8 cellular contexts compared by ENCODE assay signal in the genomic region with DNA sequence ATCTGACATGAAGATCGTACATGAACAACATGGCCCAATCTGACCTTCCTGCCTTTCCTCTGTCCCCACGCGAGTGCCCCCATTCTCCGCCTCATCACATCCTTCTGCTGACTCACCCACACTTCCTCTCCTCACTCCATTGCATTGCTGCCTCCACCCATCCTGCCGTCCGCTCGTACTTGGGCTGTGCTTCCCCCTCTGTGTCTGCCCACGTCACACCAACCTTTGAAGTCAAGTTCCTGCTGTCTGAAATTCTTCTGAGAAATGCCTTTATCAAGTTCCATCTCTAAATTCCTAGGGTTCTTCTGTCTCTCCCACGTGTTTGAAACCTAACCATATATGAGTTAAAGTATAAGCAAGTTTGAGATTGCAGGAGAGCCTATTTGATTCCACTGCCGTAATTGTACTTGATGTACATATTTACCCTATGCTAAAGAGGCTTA. TPM values are rescaled to one million over a fixed set of nuclear protein-coding genes. Genes with fewer than 3 reads are reported as not detected.
DNase-seq lines count a peak whose midpoint lies in the region; ATAC-seq and TF ChIP-seq lines count a peak whose summit lies in the region.

No MANE protein-coding gene starts in this region.

- CTCF ChIA-PET in CD8-positive, alpha-beta T cell (lab: Charles Lee): interaction anchor here (0.9 to 1.7 kb wide), 5 partner anchors 16 to 576 kb away, joined by 3 to 7 read pairs (median 4); no protein-coding TSS in a partner anchor
- CTCF ChIA-PET in activated CD4-positive, alpha-beta T cell treated with anti-CD3 and anti-CD28 coated beads, Interleukin-2, amount 10 ng/mL, durations not matched to agents 7 days and 5 days (lab: Charles Lee): interaction anchor here (0.9 to 1.8 kb wide), 4 partner anchors 9 to 67 kb away, joined by 3 to 7 read pairs (median 3); no protein-coding TSS in a partner anchor

- H3K4ac ChIP-seq in neuronal stem cell (ENCODE audit: low read length): no peak overlapping the region

- no peaks in the 10 kb centered on the region for H4K20me1 ChIP-seq in Karpas-422 (ENCODE audit: insufficient read depth, low read depth, low read length)

- H3K4me1 ChIP-seq in CD8-positive, alpha-beta T cell (ENCODE audit: insufficient read depth, low read length): peaks cover 7% of the 10 kb centered on the region
- H3K4me1 ChIP-seq in Karpas-422 (ENCODE audit: low read length): no peaks in the 10 kb centered on the region
- H3K4me1 ChIP-seq in neuronal stem cell (ENCODE audit: control insufficient read depth in 2 of 2, insufficient read depth in 1 of 2, low read depth in 1 of 2, low read length in 2 of 2): peaks cover 4 to 10% of the 10 kb centered on the region in 2 donors
- peaks cover 4% of the 10 kb centered on the region for H3K4me1 ChIP-seq in thymus (ENCODE audit: control insufficient read depth, insufficient read depth, low read length)

- H3K36me3 Mint-ChIP-seq in CD8-positive, alpha-beta T cell: no peaks in the 10 kb centered on the region
- H3K36me3 Mint-ChIP-seq in activated CD4-positive, alpha-beta T cell treated with anti-CD3 and anti-CD28 coated beads, Interleukin-2, amount 10 ng/mL, durations not matched to agents 7 days and 5 days (ENCODE audit: low read depth): peaks cover 2% of the 10 kb centered on the region
- peaks cover 24% of the 10 kb centered on the region for H3K36me3 Mint-ChIP-seq in effector memory CD8-positive, alpha-beta T cell (ENCODE audit: insufficient read depth)

- H3K9me3 ChIP-seq in CD8-positive, alpha-beta T cell (ENCODE audit: low read length): no peaks in the 10 kb centered on the region
- H3K9me3 ChIP-seq in Karpas-422 (ENCODE audit: low read length): no peaks in the 10 kb centered on the region
- H3K9me3 ChIP-seq in neuronal stem cell (replicated peaks in 1 of 2; ENCODE audit: control insufficient read depth in 2 of 2, insufficient read depth in 1 of 2, low read depth in 1 of 2, low read length in 2 of 2): peaks cover 0 to 3% of the 10 kb centered on the region in 2 donors
- no peaks in the 10 kb centered on the region for H3K9me3 ChIP-seq in thymus (ENCODE audit: control insufficient read depth)

- H3K36me3 ChIP-seq in CD8-positive, alpha-beta T cell (ENCODE audit: insufficient read depth, low read length): no peaks in the 10 kb centered on the region
- H3K36me3 ChIP-seq in Karpas-422 (ENCODE audit: insufficient read depth, low read length): no peaks in the 10 kb centered on the region
- H3K36me3 ChIP-seq in neuronal stem cell (replicated peaks in 1 of 2; ENCODE audit: control insufficient read depth in 2 of 2, insufficient read depth in 2 of 2, low read length in 2 of 2): no peaks in the 10 kb centered on the region
- H3K36me3 ChIP-seq in thymus (ENCODE audit: control insufficient read depth, insufficient read depth): no peaks in the 10 kb centered on the region

- H3K27ac Mint-ChIP-seq in CD8-positive, alpha-beta T cell: peak overlapping the region; percentile 83
- H3K27ac Mint-ChIP-seq in activated CD4-positive, alpha-beta T cell treated with anti-CD3 and anti-CD28 coated beads, Interleukin-2, amount 10 ng/mL, durations not matched to agents 7 days and 5 days: peak overlapping the region; percentile 83
- H3K27ac Mint-ChIP-seq in effector memory CD8-positive, alpha-beta T cell: peak overlapping the region; percentile 66 to 92

- no CpG with 5 or more reads among the region's 10 CpGs for WGBS in neuronal stem cell (ENCODE audit: extremely low coverage in 2 of 2, insufficient read length in 2 of 2, insufficient replicate concordance in 1 of 2), 2 donors
- WGBS in thymus: 13% methylated on average over 10 of the region's 10 CpGs

- H3K14ac ChIP-seq in neuronal stem cell (ENCODE audit: low read length): no peak overlapping the region

- no peak overlapping the region for H3K18ac ChIP-seq in neuronal stem cell (ENCODE audit: low read length)

- no peak for TF ChIP-seq CTCF in CD8-positive, alpha-beta T cell (IDR thresholded peaks at IDR 0.05)

- H3K9me3 Mint-ChIP-seq in CD8-positive, alpha-beta T cell: no peaks in the 10 kb centered on the region
- peaks cover 4% of the 10 kb centered on the region for H3K9me3 Mint-ChIP-seq in activated CD4-positive, alpha-beta T cell treated with anti-CD3 and anti-CD28 coated beads, Interleukin-2, amount 10 ng/mL, durations not matched to agents 7 days and 5 days
- no peaks in the 10 kb centered on the region for H3K9me3 Mint-ChIP-seq in effector memory CD8-positive, alpha-beta T cell

- no peaks in the 10 kb centered on the region for H3K79me1 ChIP-seq in neuronal stem cell (ENCODE audit: low read depth, low read length)

- H3K27ac ChIP-seq in CD8-positive, alpha-beta T cell (ENCODE audit: low read depth, low read length): peak overlapping the region; percentile 26
- H3K27ac ChIP-seq in Karpas-422 (ENCODE audit: low read length) (no peak overlapping the region), neuronal stem cell (replicated peaks; ENCODE audit: low read length) (no peak overlapping the region), thymus (ENCODE audit: low read depth) (peak overlapping the region; percentile 15)

- H2BK120ac ChIP-seq in neuronal stem cell (ENCODE audit: low read depth, low read length): no peak overlapping the region

- DNase-seq in CD8-positive, alpha-beta T cell: peak; percentile 63 to 94 (median 77)
- DNase-seq in Karpas-422 (peak; percentile 56), neuronal stem cell (ENCODE audit: low spot score) (no peak), NCI-H2171 treated with DMSO at 0.1 percent for 48 hours (lab: John Stamatoyannopoulos, UW) (no peak)
- DNase-seq in activated CD4-positive, alpha-beta T cell treated with anti-CD3 and anti-CD28 coated beads, Interleukin-2, amount 10 ng/mL, durations not matched to agents 7 days and 5 days: peak; percentile 88
- DNase-seq in effector memory CD8-positive, alpha-beta T cell: peak; percentile 69 to 79 (median 76)

- ATAC-seq in CD8-positive, alpha-beta T cell: peak; percentile 99
- peak; percentile 93 for ATAC-seq in GM21576 (IDR thresholded peaks at IDR 0.05; ENCODE audit: unreplicated experiment)
- ATAC-seq in effector memory CD8-positive, alpha-beta T cell (replicated peaks): peak; percentile 99

- intact Hi-C loops in CD8-positive, alpha-beta T cell (cut with DNase I, micrococcal nuclease): loop anchor here (1.0 to 10.0 kb wide), 5 partner anchors 18 to 776 kb away; a partner anchor contains a TSS

- peaks cover 12% of the 10 kb centered on the region for H3K4me1 Mint-ChIP-seq in CD8-positive, alpha-beta T cell (ENCODE audit: low read depth)
- H3K4me1 Mint-ChIP-seq in activated CD4-positive, alpha-beta T cell treated with anti-CD3 and anti-CD28 coated beads, Interleukin-2, amount 10 ng/mL, durations not matched to agents 7 days and 5 days: peaks cover 28% of the 10 kb centered on the region
- peaks cover 11 to 17% of the 10 kb centered on the region in 2 donors for H3K4me1 Mint-ChIP-seq in effector memory CD8-positive, alpha-beta T cell (ENCODE audit: low read depth in 2 of 2)

- H4K8ac ChIP-seq in neuronal stem cell (ENCODE audit: low read depth, low read length): no peak overlapping the region

- no peaks in the 10 kb centered on the region for H3K79me2 ChIP-seq in Karpas-422 (ENCODE audit: low read length)

- H2AFZ ChIP-seq in Karpas-422 (ENCODE audit: low read length): peak overlapping the region; percentile 34
- H2AFZ ChIP-seq in neuronal stem cell (ENCODE audit: low read length): peak overlapping the region; percentile 68

- H3K27me3 ChIP-seq in CD8-positive, alpha-beta T cell (ENCODE audit: insufficient read depth, low read length): no peaks in the 10 kb centered on the region
- H3K27me3 ChIP-seq in Karpas-422 (ENCODE audit: low read length): no peaks in the 10 kb centered on the region
- H3K27me3 ChIP-seq in neuronal stem cell (ENCODE audit: control insufficient read depth in 3 of 3, insufficient read depth in 3 of 3, low read depth in 1 of 3, low read length in 3 of 3): no peaks in the 10 kb centered on the region
- H3K27me3 ChIP-seq in thymus (ENCODE audit: control insufficient read depth, insufficient read depth): no peaks in the 10 kb centered on the region

- no peak overlapping the region for H2BK12ac ChIP-seq in neuronal stem cell (ENCODE audit: low read length)

- no peak overlapping the region for H4K91ac ChIP-seq in neuronal stem cell (ENCODE audit: low read depth, low read length, poor library complexity)

- H3K27me3 Mint-ChIP-seq in CD8-positive, alpha-beta T cell (ENCODE audit: low read depth): no peaks in the 10 kb centered on the region
- H3K27me3 Mint-ChIP-seq in activated CD4-positive, alpha-beta T cell treated with anti-CD3 and anti-CD28 coated beads, Interleukin-2, amount 10 ng/mL, durations not matched to agents 7 days and 5 days: peaks cover 3% of the 10 kb centered on the region
- peaks cover 0 to under 1% of the 10 kb centered on the region in 2 donors for H3K27me3 Mint-ChIP-seq in effector memory CD8-positive, alpha-beta T cell

- H2AK5ac ChIP-seq in neuronal stem cell (ENCODE audit: low read depth, low read length): no peak overlapping the region

- POLR2A ChIA-PET in CD8-positive, alpha-beta T cell (lab: Charles Lee): interaction anchor here (1.2 kb wide), 1 partner anchor 438 kb away, joined by 3 read pairs; a partner anchor contains a TSS
- POLR2A ChIA-PET in activated CD4-positive, alpha-beta T cell treated with anti-CD3 and anti-CD28 coated beads, Interleukin-2, amount 10 ng/mL, durations not matched to agents 7 days and 5 days (lab: Charles Lee): interaction anchor here (0.6 kb wide), 1 partner anchor 289 kb away, joined by 3 read pairs; no protein-coding TSS in a partner anchor

- H2BK15ac ChIP-seq in neuronal stem cell (ENCODE audit: low read length): no peak overlapping the region

- peak overlapping the region; percentile 21 for H3K4me3 Mint-ChIP-seq in CD8-positive, alpha-beta T cell
- peak overlapping the region; percentile 8 for H3K4me3 Mint-ChIP-seq in activated CD4-positive, alpha-beta T cell treated with anti-CD3 and anti-CD28 coated beads, Interleukin-2, amount 10 ng/mL, durations not matched to agents 7 days and 5 days
- peak overlapping the region; percentile 11 to 47 for H3K4me3 Mint-ChIP-seq in effector memory CD8-positive, alpha-beta T cell

- H3K9me2 ChIP-seq in Karpas-422 (replicated peaks; ENCODE audit: insufficient read depth, low read length): no peaks in the 10 kb centered on the region

- no peak overlapping the region for H2BK5ac ChIP-seq in neuronal stem cell (ENCODE audit: low read length)

- no peak overlapping the region for H3K23ac ChIP-seq in neuronal stem cell (ENCODE audit: low read depth, low read length, poor library complexity)

- H3K4me2 ChIP-seq in Karpas-422 (ENCODE audit: low read depth, low read length, poor library complexity, severe bottlenecking): no peak overlapping the region
- H3K4me2 ChIP-seq in neuronal stem cell (ENCODE audit: insufficient read depth, low read length, poor library complexity, severe bottlenecking): no peak overlapping the region

- H3K4me3 ChIP-seq in CD8-positive, alpha-beta T cell (ENCODE audit: low read depth, low read length): no peak overlapping the region
- H3K4me3 ChIP-seq in Karpas-422 (ENCODE audit: low read length): no peak overlapping the region
- H3K4me3 ChIP-seq in neuronal stem cell (ENCODE audit: low read length in 2 of 2): no peak overlapping the region
- no peak overlapping the region for H3K4me3 ChIP-seq in thymus (ENCODE audit: low read length)

- H3K9ac ChIP-seq in Karpas-422 (ENCODE audit: low read length): no peak overlapping the region
- H3K9ac ChIP-seq in neuronal stem cell (ENCODE audit: low read depth, low read length, poor library complexity): no peak overlapping the region

RNA-seq across cellular contexts. Expression of a gene that starts 18.0 kb away (rescaled TPM):
- 10 to 100 TPM; 31.7 to 32.4 TPM for total RNA-seq in CD8-positive, alpha-beta T cell
- total RNA-seq in Karpas-422 (2014; rRNA removed; shearing (Covaris generic); ENCODE audit: low replicate concordance): 23.1 and 29.3 TPM in 2 replicates
- total RNA-seq in activated CD4-positive, alpha-beta T cell treated with anti-CD3 and anti-CD28 coated beads, Interleukin-2, amount 10 ng/mL, durations not matched to agents 7 days and 5 days: 10 to 100 TPM; 33.7 to 37.4 TPM
- 67.7 TPM for polyA plus RNA-seq in neuronal stem cell (2013, experiment 1 of 2)
- polyA plus RNA-seq in neuronal stem cell (2013, experiment 2 of 2): 70.7 TPM
- polyA plus RNA-seq in thymus: 7.0 TPM

Comparison
In these comparisons a context has a peak if more than half of its experiments do, and no peak if none do; other contexts are left out.
1. DNase-seq: peak in CD8-positive, alpha-beta T cell (7 of 7), Karpas-422 (single experiment), activated CD4-positive, alpha-beta T cell treated with anti-CD3 and anti-CD28 coated beads, Interleukin-2, amount 10 ng/mL, durations not matched to agents 7 days and 5 days (single experiment) and effector memory CD8-positive, alpha-beta T cell (3 of 3); none in neuronal stem cell (single experiment) and NCI-H2171 treated with DMSO at 0.1 percent for 48 hours (single experiment).
2. H3K27ac ChIP-seq: peak in CD8-positive, alpha-beta T cell (single experiment) and thymus (single experiment); none in Karpas-422 (single experiment) and neuronal stem cell (single experiment).
3. Peak in every context shown above with its lines, with median percentiles within 50 percentile points of each other: ATAC-seq, H3K27ac Mint-ChIP-seq and H3K4me3 Mint-ChIP-seq.